In the genomic region with DNA sequence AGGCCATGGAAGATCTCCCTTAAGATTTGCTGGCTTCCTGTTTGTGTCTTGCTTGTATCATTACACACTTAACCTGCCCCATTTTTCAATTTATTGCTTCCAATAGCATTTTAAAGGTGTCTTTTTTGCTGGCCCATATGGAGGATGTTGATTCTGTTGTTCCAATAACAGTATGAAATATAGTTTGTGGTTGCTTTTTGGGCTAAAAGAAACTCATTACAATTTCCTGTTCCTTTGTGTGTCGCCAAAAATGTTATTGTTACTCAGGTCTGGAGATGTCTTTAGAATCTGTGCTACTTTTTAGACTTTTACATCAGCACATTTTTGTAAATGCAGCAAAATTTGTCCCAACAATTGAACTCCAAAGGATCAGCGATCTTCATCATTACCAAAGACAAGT, we compare ENCODE assay signal across 24 cellular contexts.
A peak's percentile ranks its signal among the peaks of the same experiment; 100 is the strongest.
DNase-seq lines count a peak whose midpoint lies in the region; ATAC-seq, FAIRE-seq and TF ChIP-seq lines count a peak whose summit lies in the region.
"Had no signal": no experiment of that assay in that cellular context is flagged by ENCODE, and none has a peak within 500 bp of the region (broad histone marks: within the 10 kb centered on the region; RNA-seq: fewer than 3 reads in every experiment).

No MANE protein-coding gene starts in this region.

- H2AFZ ChIP-seq in OCI-LY1 (ENCODE audit: low read length) (peak overlapping the region; percentile 66), neural progenitor cell (replicated peaks) (peak overlapping the region; percentile 6)

- H3K9me3 Mint-ChIP-seq in activated T-cell treated with anti-CD3 and anti-CD28 coated beads, Interleukin-2, amount 50 U/mL, for 4 hours: peaks cover 25% of the 10 kb centered on the region
- H3K9me3 Mint-ChIP-seq in activated naive CD4-positive, alpha-beta T cell treated with anti-CD3 and anti-CD28 coated beads, Interleukin-2, amount 50 U/mL, for 72 hours: peaks cover 5 to 30% of the 10 kb centered on the region in 2 donors
- H3K9me3 Mint-ChIP-seq in neural progenitor cell: no peaks in the 10 kb centered on the region
- H3K9me3 Mint-ChIP-seq: HFFc6 had no signal

- peak overlapping the region; percentile 95 for H3K27ac Mint-ChIP-seq in activated naive CD4-positive, alpha-beta T cell treated with anti-CD3 and anti-CD28 coated beads, Interleukin-2, amount 50 U/mL, for 72 hours
- H3K27ac Mint-ChIP-seq in neural progenitor cell: no peak overlapping the region
- H3K27ac Mint-ChIP-seq: HFFc6 had no signal

- H4K20me1 ChIP-seq in OCI-LY1 (ENCODE audit: insufficient read depth, low read length) (no peaks in the 10 kb centered on the region), neural progenitor cell (ENCODE audit: low read depth) (no peaks in the 10 kb centered on the region)

- H3K27me3 Mint-ChIP-seq in activated T-cell treated with anti-CD3 and anti-CD28 coated beads, Interleukin-2, amount 50 U/mL, for 4 hours (ENCODE audit: low read depth): no peaks in the 10 kb centered on the region
- H3K27me3 Mint-ChIP-seq in neural progenitor cell (ENCODE audit: insufficient read depth, low read depth): no peaks in the 10 kb centered on the region

- peak in 1 of 2 donors; percentile 35 for ATAC-seq in activated T-cell treated with anti-CD3 and anti-CD28 coated beads, Interleukin-2, amount 50 U/mL, for 4 hours
- ATAC-seq in activated naive CD4-positive, alpha-beta T cell treated with anti-CD3 and anti-CD28 coated beads, Interleukin-2, amount 50 U/mL, for 72 hours: peak; percentile 14 to 57
- ATAC-seq in HG02884 (IDR thresholded peaks at IDR 0.05; ENCODE audit: unreplicated experiment): no peak
- ATAC-seq: gastroesophageal sphincter, right lobe of liver had no signal

- DNase-seq in activated T-cell treated with anti-CD3 and anti-CD28 coated beads, Interleukin-2, amount 50 U/mL, for 4 hours: no peak
- no peak for DNase-seq in activated T-cell treated with anti-CD3 and anti-CD28 coated beads, Interleukin-2, amount 50 U/mL, for 1 hour
- DNase-seq in activated naive CD4-positive, alpha-beta T cell treated with anti-CD3 and anti-CD28 coated beads, Interleukin-2, amount 50 U/mL, for 72 hours (ENCODE audit: low spot score in 2 of 2): no peak
- no peak for DNase-seq in neural progenitor cell (ENCODE audit: low spot score)
- DNase-seq in HTR-8/SVneo (ENCODE audit: insufficient read length, low spot score): no peak
- no peak for DNase-seq in mesenteric fat pad (ENCODE audit: low spot score)
- DNase-seq: activated gamma-delta T cell treated with Interleukin-2 at 50 U/mL for 16 hours; C1 segment of cervical spinal cord; effector CD8-positive, alpha-beta T cell; esophagus squamous epithelium; HFFc6; kidney; mammary epithelial cell; NCI-H1436; NCI-H524 treated with DMSO at 0.1 percent for 48 hours; ovary; right lobe of liver; stimulated activated CD4-positive, alpha-beta T cell treated with anti-CD3 and anti-CD28 coated beads, Interleukin-15, amount 100 ng/mL, for 24 hours had no signal

- H3K9me2 ChIP-seq in OCI-LY1 (ENCODE audit: low read depth, low read length): no peaks in the 10 kb centered on the region

- H3K36me3 ChIP-seq in OCI-LY1 (ENCODE audit: insufficient read depth, low read length): no peaks in the 10 kb centered on the region
- no peaks in the 10 kb centered on the region for H3K36me3 ChIP-seq in neural progenitor cell
- H3K36me3 ChIP-seq: esophagus squamous epithelium, gastroesophageal sphincter, ovary, right lobe of liver, vagina had no signal

- no peak overlapping the region for H3K4me3 ChIP-seq in OCI-LY1 (ENCODE audit: low read depth, low read length, poor library complexity, severe bottlenecking)
- H3K4me3 ChIP-seq in neural progenitor cell: no peak overlapping the region
- H3K4me3 ChIP-seq: esophagus squamous epithelium, gastroesophageal sphincter, ovary, right lobe of liver, vagina had no signal

- no peaks in the 10 kb centered on the region for H3F3A ChIP-seq in OCI-LY1 (ENCODE audit: insufficient read depth, low read length)
- H3F3A ChIP-seq in neural progenitor cell (ENCODE audit: low read depth): no peaks in the 10 kb centered on the region

- H3K27me3 ChIP-seq in OCI-LY1 (ENCODE audit: insufficient read depth, low read length) (no peaks in the 10 kb centered on the region), neural progenitor cell (no peaks in the 10 kb centered on the region)
- H3K27me3 ChIP-seq: esophagus squamous epithelium, gastroesophageal sphincter, ovary, right lobe of liver, vagina had no signal

- peaks cover 5% of the 10 kb centered on the region for H3K4me1 ChIP-seq in OCI-LY1 (ENCODE audit: insufficient read depth, low read length, severe bottlenecking)
- H3K4me1 ChIP-seq in neural progenitor cell: peaks cover 8% of the 10 kb centered on the region
- H3K4me1 ChIP-seq: esophagus squamous epithelium, gastroesophageal sphincter, right lobe of liver, vagina had no signal

- peaks cover 31% of the 10 kb centered on the region for H3K4me1 Mint-ChIP-seq in activated T-cell treated with anti-CD3 and anti-CD28 coated beads, Interleukin-2, amount 50 U/mL, for 4 hours (ENCODE audit: low read depth)
- peaks cover 10% of the 10 kb centered on the region for H3K4me1 Mint-ChIP-seq in neural progenitor cell

- TF ChIP-seq CTCF in OCI-LY1 (IDR thresholded peaks at IDR 0.05; ENCODE audit: low read length): no peak
- no peak for TF ChIP-seq CTCF in neural progenitor cell (IDR thresholded peaks at IDR 0.05)

- no peak overlapping the region for H3K27ac ChIP-seq in OCI-LY1 (ENCODE audit: low read depth, low read length, poor library complexity, severe bottlenecking)
- H3K27ac ChIP-seq in neural progenitor cell: no peak overlapping the region
- H3K27ac ChIP-seq: esophagus squamous epithelium, gastroesophageal sphincter, HL-60, ovary, right lobe of liver, vagina had no signal

- H3K4me3 Mint-ChIP-seq in activated T-cell treated with anti-CD3 and anti-CD28 coated beads, Interleukin-2, amount 50 U/mL, for 4 hours: peak overlapping the region; percentile 49
- H3K4me3 Mint-ChIP-seq in neural progenitor cell: no peak overlapping the region
- H3K4me3 Mint-ChIP-seq: HFFc6 had no signal

- H3K9ac ChIP-seq in OCI-LY1 (ENCODE audit: low read length) (no peak overlapping the region), neural progenitor cell (no peak overlapping the region)

- FAIRE-seq in HTR-8/SVneo (lab: Jason Lieb, UNC): no peak
- FAIRE-seq: G401.6, kidney had no signal

- H3K36me3 Mint-ChIP-seq in activated T-cell treated with anti-CD3 and anti-CD28 coated beads, Interleukin-2, amount 50 U/mL, for 4 hours (ENCODE audit: insufficient read depth): peaks cover 28% of the 10 kb centered on the region
- peaks cover 21 to 55% of the 10 kb centered on the region in 2 donors for H3K36me3 Mint-ChIP-seq in activated naive CD4-positive, alpha-beta T cell treated with anti-CD3 and anti-CD28 coated beads, Interleukin-2, amount 50 U/mL, for 72 hours
- no peaks in the 10 kb centered on the region for H3K36me3 Mint-ChIP-seq in neural progenitor cell

- H3K9me3 ChIP-seq in OCI-LY1 (ENCODE audit: low read length): no peaks in the 10 kb centered on the region
- no peaks in the 10 kb centered on the region for H3K9me3 ChIP-seq in neural progenitor cell (ENCODE audit: low read depth)
- H3K9me3 ChIP-seq: esophagus squamous epithelium, gastroesophageal sphincter, ovary, right lobe of liver, vagina had no signal

- no peaks in the 10 kb centered on the region for H3K79me2 ChIP-seq in OCI-LY1 (ENCODE audit: insufficient read depth, low read length)
- H3K79me2 ChIP-seq in neural progenitor cell (ENCODE audit: low read depth): no peaks in the 10 kb centered on the region

- H3K4me2 ChIP-seq in OCI-LY1 (ENCODE audit: low read length) (no peak overlapping the region), neural progenitor cell (no peak overlapping the region)
